12 cellular contexts compared by ENCODE assay signal in genomic region chr6:124986146-124986545, GRCh38.
"Had no signal": no experiment of that assay in that cellular context is flagged by ENCODE, and none has a peak within 500 bp of the region (broad histone marks: within the 10 kb centered on the region; RNA-seq: fewer than 3 reads in every experiment).

No MANE protein-coding gene starts in this region.

- H3K36me3 ChIP-seq: heart right ventricle, pancreas, thyroid gland, uterus had no signal

- H3K27me3 ChIP-seq: esophagus squamous epithelium, heart right ventricle, pancreas, thyroid gland, uterus had no signal

- H3K27ac Mint-ChIP-seq: activated naive CD8-positive, alpha-beta T cell treated with anti-CD3 and anti-CD28 coated beads for 36 hours had no signal

- H3K27ac ChIP-seq: esophagus squamous epithelium, heart right ventricle, pancreas, skin epidermis, thyroid gland, uterus had no signal

- DNase-seq: activated CD4-positive, alpha-beta T cell treated with anti-CD3 and anti-CD28 coated beads, Interleukin-2, amount 50 U/mL, for 1 hour; activated effector memory CD4-positive, alpha-beta T cell treated with anti-CD3 and anti-CD28 coated beads, Interleukin-2, amount 50 U/mL, for 16 hours; activated naive CD8-positive, alpha-beta T cell treated with anti-CD3 and anti-CD28 coated beads for 36 hours; esophagus squamous epithelium; foreskin melanocyte; heart right ventricle; islet precursor cell; pancreas; thyroid gland; uterus had no signal

- H3K4me3 Mint-ChIP-seq: activated naive CD8-positive, alpha-beta T cell treated with anti-CD3 and anti-CD28 coated beads for 36 hours had no signal

- H3K36me3 Mint-ChIP-seq: activated naive CD8-positive, alpha-beta T cell treated with anti-CD3 and anti-CD28 coated beads for 36 hours had no signal

- H3K4me3 ChIP-seq: esophagus squamous epithelium, heart right ventricle, pancreas, skin epidermis, thyroid gland, uterus had no signal

- H3K9me3 Mint-ChIP-seq: activated naive CD8-positive, alpha-beta T cell treated with anti-CD3 and anti-CD28 coated beads for 36 hours had no signal

- H3K4me1 ChIP-seq: pancreas, uterus had no signal

- H3K27me3 Mint-ChIP-seq: activated naive CD8-positive, alpha-beta T cell treated with anti-CD3 and anti-CD28 coated beads for 36 hours had no signal

- H3K9me3 ChIP-seq: esophagus squamous epithelium, heart right ventricle, pancreas, thyroid gland, uterus had no signal

- ATAC-seq: heart right ventricle, left lobe of liver, pancreas had no signal
